In genomic region chr3:196633658-196634151, GRCh38 we compare ENCODE assay signal across 9 cellular contexts. TPM values are rescaled to one million over a fixed set of nuclear protein-coding genes. Genes with fewer than 3 reads are reported as not detected.
DNase-seq lines count a peak whose midpoint lies in the region; ATAC-seq and TF ChIP-seq lines count a peak whose summit lies in the region.
"Had no signal": no experiment of that assay in that cellular context is flagged by ENCODE, and none has a peak within 500 bp of the region (broad histone marks: within the 10 kb centered on the region; RNA-seq: fewer than 3 reads in every experiment).

No MANE protein-coding gene starts in this region.

- no peaks in the 10 kb centered on the region for H3K9me3 Mint-ChIP-seq in T-helper 2 cell treated with Interferon-gamma antibody and Interleukin-4, amounts not matched to agents 5 μg/mL and 100 μg/mL, for 36 hours
- H3K9me3 Mint-ChIP-seq in endodermal cell, result no peaks in the 10 kb centered on the region
- no peaks in the 10 kb centered on the region for H3K9me3 Mint-ChIP-seq in stimulated activated effector memory CD8-positive, alpha-beta T cell treated with anti-CD3 and anti-CD28 coated beads, Interleukin-12 subunit alpha, Interleukin-12 subunit beta, amount 100 ng/mL, for 72 hours

- TF ChIP-seq CTCF in OCI-LY7 (conservative IDR thresholded peaks at IDR 0.05; ENCODE audit: low read length) (no peak), endodermal cell (conservative IDR thresholded peaks at IDR 0.05) (no peak)

- no peak for DNase-seq in T-helper 2 cell treated with Interferon-gamma antibody and Interleukin-4, amounts not matched to agents 5 μg/mL and 100 μg/mL, for 36 hours (ENCODE audit: low spot score)
- no peak for DNase-seq in T-helper 2 cell
- no peak for DNase-seq in OCI-LY7 (ENCODE audit: low spot score)
- DNase-seq in endodermal cell, result peak; percentile 47
- DNase-seq in stimulated activated effector memory CD8-positive, alpha-beta T cell treated with anti-CD3 and anti-CD28 coated beads, Interleukin-12 subunit alpha, Interleukin-12 subunit beta, amount 100 ng/mL, for 72 hours (ENCODE audit: low spot score in 2 of 2), result no peak
- no peak for DNase-seq in NCI-H1105 (lab: John Stamatoyannopoulos, UW)
- DNase-seq in activated CD4-positive, CD25-positive, alpha-beta regulatory T cell (lab: John Stamatoyannopoulos, UW), result no peak
- DNase-seq: activated CD8-positive, alpha-beta memory T cell treated with anti-CD3 and anti-CD28 coated beads, Interleukin-2, amount 50 U/mL, for 4 hours had no signal

- H3K9me2 ChIP-seq in OCI-LY7 (ENCODE audit: insufficient read depth, low read length), result no peaks in the 10 kb centered on the region

- intact Hi-C loops in OCI-LY7 (cut with micrococcal nuclease; ENCODE audit: unreplicated experiment), result loop anchor here (2.0 to 10.0 kb wide), 2 partner anchors 51 to 661 kb away; partner anchors contain the start of gene DLG1

- peaks cover 11% of the 10 kb centered on the region for H3K36me3 Mint-ChIP-seq in T-helper 2 cell treated with Interferon-gamma antibody and Interleukin-4, amounts not matched to agents 5 μg/mL and 100 μg/mL, for 36 hours (ENCODE audit: low read depth)
- H3K36me3 Mint-ChIP-seq in endodermal cell (ENCODE audit: low read depth), result no peaks in the 10 kb centered on the region
- H3K36me3 Mint-ChIP-seq in stimulated activated effector memory CD8-positive, alpha-beta T cell treated with anti-CD3 and anti-CD28 coated beads, Interleukin-12 subunit alpha, Interleukin-12 subunit beta, amount 100 ng/mL, for 72 hours, result peaks cover 7% of the 10 kb centered on the region

- peaks cover 52% of the 10 kb centered on the region for H3K4me1 Mint-ChIP-seq in T-helper 2 cell treated with Interferon-gamma antibody and Interleukin-4, amounts not matched to agents 5 μg/mL and 100 μg/mL, for 36 hours (ENCODE audit: low read depth)
- H3K4me1 Mint-ChIP-seq in endodermal cell, result peaks cover 16% of the 10 kb centered on the region
- H3K4me1 Mint-ChIP-seq in stimulated activated effector memory CD8-positive, alpha-beta T cell treated with anti-CD3 and anti-CD28 coated beads, Interleukin-12 subunit alpha, Interleukin-12 subunit beta, amount 100 ng/mL, for 72 hours, result peaks cover 59% of the 10 kb centered on the region

- H3K36me3 ChIP-seq in OCI-LY7 (ENCODE audit: insufficient read depth, low read length), result no peaks in the 10 kb centered on the region
- H3K36me3 ChIP-seq in endodermal cell (ENCODE audit: control insufficient read depth, insufficient read depth, low read length), result no peaks in the 10 kb centered on the region

- H3K27ac Mint-ChIP-seq in T-helper 2 cell treated with Interferon-gamma antibody and Interleukin-4, amounts not matched to agents 5 μg/mL and 100 μg/mL, for 36 hours, result peak overlapping the region; percentile 98
- peak overlapping the region; percentile 97 for H3K27ac Mint-ChIP-seq in endodermal cell
- H3K27ac Mint-ChIP-seq in stimulated activated effector memory CD8-positive, alpha-beta T cell treated with anti-CD3 and anti-CD28 coated beads, Interleukin-12 subunit alpha, Interleukin-12 subunit beta, amount 100 ng/mL, for 72 hours, result peak overlapping the region; percentile 83

- H3K4me3 ChIP-seq in OCI-LY7 (ENCODE audit: low read depth, low read length, poor library complexity, severe bottlenecking), result no peak overlapping the region
- no peak overlapping the region for H3K4me3 ChIP-seq in endodermal cell (ENCODE audit: low read length)

- H2AFZ ChIP-seq in OCI-LY7 (ENCODE audit: low read length), result no peak overlapping the region

- H3K9me3 ChIP-seq in OCI-LY7 (ENCODE audit: low read length) (no peaks in the 10 kb centered on the region), endodermal cell (ENCODE audit: control insufficient read depth, low read length) (no peaks in the 10 kb centered on the region)

- no peak for ATAC-seq in stimulated activated effector memory CD8-positive, alpha-beta T cell treated with anti-CD3 and anti-CD28 coated beads, Interleukin-12 subunit alpha, Interleukin-12 subunit beta, amount 100 ng/mL, for 72 hours
- no peak for ATAC-seq in GM18511 (IDR thresholded peaks at IDR 0.05; ENCODE audit: unreplicated experiment)

- peak overlapping the region; percentile 76 for H3K4me2 ChIP-seq in OCI-LY7 (ENCODE audit: low read length)

- POLR2A ChIA-PET in OCI-LY7 (lab: Charles Lee), result no interaction called here

- H3K27me3 ChIP-seq in endodermal cell (ENCODE audit: control insufficient read depth, insufficient read depth, low read length, poor library complexity, severe bottlenecking), result peaks cover 3% of the 10 kb centered on the region

- peak overlapping the region; percentile 80 for H3K4me3 Mint-ChIP-seq in T-helper 2 cell treated with Interferon-gamma antibody and Interleukin-4, amounts not matched to agents 5 μg/mL and 100 μg/mL, for 36 hours
- peak overlapping the region; percentile 80 for H3K4me3 Mint-ChIP-seq in endodermal cell
- H3K4me3 Mint-ChIP-seq in stimulated activated effector memory CD8-positive, alpha-beta T cell treated with anti-CD3 and anti-CD28 coated beads, Interleukin-12 subunit alpha, Interleukin-12 subunit beta, amount 100 ng/mL, for 72 hours, result peak overlapping the region; percentile 72

- CTCF ChIA-PET in OCI-LY7 (lab: Charles Lee; ENCODE audit: unreplicated experiment), result no interaction called here

- H3K27ac ChIP-seq in OCI-LY7 (ENCODE audit: low read depth, low read length, poor library complexity, severe bottlenecking) (no peak overlapping the region), endodermal cell (ENCODE audit: low read depth, low read length) (peak overlapping the region; percentile 36)

- peaks cover 35% of the 10 kb centered on the region for H3K4me1 ChIP-seq in OCI-LY7 (ENCODE audit: insufficient read depth, low read length, poor library complexity, severe bottlenecking)
- no peaks in the 10 kb centered on the region for H3K4me1 ChIP-seq in endodermal cell (ENCODE audit: control insufficient read depth, insufficient read depth, low read length)

- H3K9ac ChIP-seq in endodermal cell (ENCODE audit: extremely low read depth, low read length, poor library complexity, severe bottlenecking), result no peak overlapping the region

- WGBS in endodermal cell (ENCODE audit: insufficient coverage in 1 of 2, insufficient read length in 1 of 2), 2 experiments, result 97 to 98% methylated on average over 12 of the region's 12 CpGs

- BruUV-seq in OCI-LY7 (replicated peaks; lab: Mats Ljungman, UMichigan), result no TSS peak

- no peaks in the 10 kb centered on the region for H3K79me2 ChIP-seq in OCI-LY7 (ENCODE audit: insufficient read depth, low read depth, low read length)

- no peaks in the 10 kb centered on the region for H4K20me1 ChIP-seq in OCI-LY7 (ENCODE audit: insufficient read depth, low read length)

- no peaks in the 10 kb centered on the region for H3K27me3 Mint-ChIP-seq in T-helper 2 cell treated with Interferon-gamma antibody and Interleukin-4, amounts not matched to agents 5 μg/mL and 100 μg/mL, for 36 hours (ENCODE audit: low read depth)
- peaks cover 17% of the 10 kb centered on the region for H3K27me3 Mint-ChIP-seq in endodermal cell (ENCODE audit: insufficient read depth)

RNA-seq across cellular contexts. Expression of gene NRROS, which starts 5.8 kb away (rescaled TPM):
- 0.51 and 1.1 TPM in 2 replicates for total RNA-seq in OCI-LY7 (2014; rRNA removed; shearing (Covaris generic))
- total RNA-seq in OCI-LY7 (2022) (3.7 and 3.8 TPM in 2 replicates), endodermal cell (1 to 10 TPM; 2.1 to 3.2 TPM)
- polyA plus RNA-seq in endodermal cell (2013, experiment 1 of 2), result 0.57 TPM
- 0.33 TPM for polyA plus RNA-seq in endodermal cell (2013, experiment 2 of 2)
